Comparison of ENCODE assay signal across 1 cellular context in genomic region chr22:28801845-28802594, GRCh38.
TF ChIP-seq lines count a peak whose summit lies in the region.

No MANE protein-coding gene starts in this region.

TF ChIP-seq in H1, 55 proteins besides CTCF, POLR2A, EP300 and RAD21 (continued from another document):
- TF ChIP-seq ATF2 (IDR thresholded peaks at IDR 0.05; ENCODE audit: low read length) (no peak), RXRA (IDR thresholded peaks at IDR 0.05; ENCODE audit: insufficient read depth, low read depth, low read length) (no peak), HDAC2 (IDR thresholded peaks at IDR 0.05; ENCODE audit: borderline replicate concordance in 1 of 2, low read depth in 2 of 2, low read length in 2 of 2) (no peak), SUZ12 (IDR thresholded peaks at IDR 0.05; ENCODE audit: low read length) (no peak), CBX5 (IDR thresholded peaks at IDR 0.05; ENCODE audit: low read depth, low read length) (no peak)
